Comparison of ENCODE assay signal across 17 cellular contexts in the genomic region with DNA sequence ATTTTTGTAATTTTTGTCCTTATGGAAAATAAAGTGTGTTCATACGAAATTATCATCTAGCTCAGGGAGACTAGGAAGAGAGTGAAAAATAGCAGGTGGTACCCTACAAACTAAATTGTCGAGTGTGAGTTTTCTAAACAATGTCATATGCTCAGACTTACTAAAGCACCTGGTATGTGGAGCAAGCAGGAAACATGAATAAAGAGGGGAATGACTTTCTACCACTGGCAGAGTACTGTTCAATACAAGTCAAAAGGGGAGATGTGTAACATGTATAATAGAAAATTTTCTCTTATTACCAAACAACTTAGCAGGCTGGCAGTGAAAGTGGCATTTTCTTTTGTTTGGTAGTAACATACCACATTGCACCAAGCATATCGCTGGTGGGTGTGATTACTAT. TPM values are rescaled to one million over a fixed set of nuclear protein-coding genes. Genes with fewer than 3 reads are reported as not detected.
A peak's percentile ranks its signal among the peaks of the same experiment; 100 is the strongest.
DNase-seq lines count a peak whose midpoint lies in the region; ATAC-seq, FAIRE-seq and TF ChIP-seq lines count a peak whose summit lies in the region.
"Had no signal": no experiment of that assay in that cellular context is flagged by ENCODE, and none has a peak within 500 bp of the region (broad histone marks: within the 10 kb centered on the region; RNA-seq: fewer than 3 reads in every experiment).

No MANE protein-coding gene starts in this region.

- intact Hi-C loops in right cardiac atrium (cut with DNase I) (no loop called here), heart right ventricle (cut with DNase I) (loop anchor here in 2 of 10 donors (5.0 to 10.0 kb wide), 2 partner anchors 55 to 642 kb away; no protein-coding TSS in a partner anchor), posterior cingulate gyrus (cut with DNase I) (no loop called here)

- ATAC-seq in right cardiac atrium (no peak), heart right ventricle (no peak), HG03521 (IDR thresholded peaks at IDR 0.05; ENCODE audit: unreplicated experiment) (no peak), GM18505 (IDR thresholded peaks at IDR 0.05; ENCODE audit: unreplicated experiment) (no peak)
- ATAC-seq: esophagus mucosa, PC-3 had no signal

- H3K4me3 ChIP-seq in right cardiac atrium (ENCODE audit: low read length) (no peak overlapping the region), heart right ventricle (no peak overlapping the region), keratinocyte (ENCODE audit: control insufficient read depth in 2 of 3, extremely low read depth in 1 of 3, insufficient read depth in 2 of 3, low read depth in 1 of 3, low read length in 3 of 3) (no peak overlapping the region)
- H3K4me3 ChIP-seq: testis had no signal

- H3K9me3 ChIP-seq in right cardiac atrium (ENCODE audit: control insufficient read depth, low read length) (no peaks in the 10 kb centered on the region), heart right ventricle (no peaks in the 10 kb centered on the region), keratinocyte (ENCODE audit: control insufficient read depth, low read depth, low read length) (no peaks in the 10 kb centered on the region)
- H3K9me3 ChIP-seq: testis had no signal

- peaks cover 4% of the 10 kb centered on the region for H3K9me1 ChIP-seq in keratinocyte (ENCODE audit: control insufficient read depth, extremely low read depth, insufficient read depth, low read length)

- peaks cover 2% of the 10 kb centered on the region for H4K20me1 ChIP-seq in keratinocyte (ENCODE audit: control insufficient read depth, extremely low read depth, insufficient read depth, low read length)

- DNase-seq in right cardiac atrium: no peak
- DNase-seq in heart right ventricle: no peak
- DNase-seq in amniotic epithelial cell (ENCODE audit: low read depth): peak; percentile 17
- DNase-seq in keratinocyte (ENCODE audit: low read depth, low spot score): no peak
- DNase-seq in NCI-H2029 treated with DMSO at 0.1 percent for 48 hours (lab: John Stamatoyannopoulos, UW): no peak
- no peak for DNase-seq in posterior cingulate gyrus
- DNase-seq: activated CD8-positive, alpha-beta memory T cell treated with anti-CD3 and anti-CD28 coated beads, Interleukin-2, amount 50 U/mL, for 48 hours; activated naive CD4-positive, alpha-beta T cell treated with anti-CD3 and anti-CD28 coated beads, Interleukin-2, amount 50 U/mL, for 16 hours; Calu3; MV-4-11; NCI-H510A; PC-3; testis had no signal

- peaks cover 0 to 20% (median 0%) of the 10 kb centered on the region in 9 donors for H3K36me3 ChIP-seq in heart right ventricle
- peaks cover 5 to 7% of the 10 kb centered on the region in 2 experiments for H3K36me3 ChIP-seq in keratinocyte (ENCODE audit: control insufficient read depth in 2 of 2, extremely low read depth in 1 of 2, insufficient read depth in 2 of 2, low read length in 2 of 2)

- TF ChIP-seq CTCF in heart right ventricle (IDR thresholded peaks at IDR 0.05) (no peak), keratinocyte (optimal IDR thresholded peaks at IDR 0.05 in 1 of 3, IDR thresholded peaks at IDR 0.05 in 1 of 3, conservative IDR thresholded peaks at IDR 0.05 in 1 of 3; ENCODE audit: extremely low read depth in 1 of 3, insufficient read depth in 2 of 3, low read length in 3 of 3) (no peak)

- WGBS in right cardiac atrium: 69% methylated on average over 3 of the region's 3 CpGs
- 82% methylated on average over 3 of the region's 3 CpGs for WGBS in heart right ventricle, 2 donors

- H3K4me1 ChIP-seq in right cardiac atrium (ENCODE audit: control insufficient read depth, insufficient read depth, low read length) (peaks cover 7% of the 10 kb centered on the region), heart right ventricle (peaks cover 0 to 68% (median 51%) of the 10 kb centered on the region in 9 donors), keratinocyte (ENCODE audit: control insufficient read depth, extremely low read depth, insufficient read depth, low read length) (peaks cover 9% of the 10 kb centered on the region)
- H3K4me1 ChIP-seq: testis had no signal

- dilution Hi-C loops in keratinocyte (cut with MboI; ENCODE audit: extremely low pct_ligation_motif_present, low sequenced_read_pairs): no loop called here

- H2AFZ ChIP-seq in keratinocyte (ENCODE audit: control insufficient read depth, low read length): no peak overlapping the region

- no peak overlapping the region for H3K4me2 ChIP-seq in keratinocyte (ENCODE audit: control insufficient read depth, extremely low read depth, insufficient read depth, low read depth, low read length)

- TF ChIP-seq POLR2A in GM18505 (IDR thresholded peaks at IDR 0.05; ENCODE audit: borderline replicate concordance, extremely low read depth, insufficient read depth, insufficient read length): no peak

- H3K9ac ChIP-seq in keratinocyte (ENCODE audit: control insufficient read depth, extremely low read depth, insufficient read depth, low read length): no peak overlapping the region

- no peaks in the 10 kb centered on the region for H3K27me3 ChIP-seq in right cardiac atrium (ENCODE audit: control insufficient read depth, insufficient read depth)
- no peaks in the 10 kb centered on the region for H3K27me3 ChIP-seq in heart right ventricle
- no peaks in the 10 kb centered on the region for H3K27me3 ChIP-seq in keratinocyte (ENCODE audit: control insufficient read depth, extremely low read depth, insufficient read depth, low read length)
- H3K27me3 ChIP-seq: testis had no signal

- peaks cover 12% of the 10 kb centered on the region for H3K79me2 ChIP-seq in keratinocyte (ENCODE audit: control insufficient read depth, insufficient read depth, low read length)

- peak; percentile 23 for FAIRE-seq in keratinocyte (lab: Jason Lieb, UNC)
- FAIRE-seq: HTR-8/SVneo had no signal

- H3K27ac ChIP-seq in right cardiac atrium (ENCODE audit: low read length) (peak overlapping the region; percentile 4), heart right ventricle (peak overlapping the region in 5 of 10 donors; percentile 27 to 74 (median 65)), keratinocyte (ENCODE audit: control insufficient read depth, insufficient read depth, low read length) (no peak overlapping the region)
- H3K27ac ChIP-seq: testis had no signal

RNA-seq across cellular contexts. Expression of a gene that starts 36.1 kb away (rescaled TPM):
- 10 to 100 TPM; 52.9 to 65.7 (median 59.5) TPM for total RNA-seq in right cardiac atrium
- 43.8 TPM for polyA plus RNA-seq in right cardiac atrium
- total RNA-seq in heart right ventricle: 10 to 100 TPM; 43.2 to 62.2 (median 52.0) TPM
- 100 to 1,000 TPM in 1 of 2 donors, 10 to 100 TPM in 1; 42.2 to 104 TPM for polyA plus RNA-seq in heart right ventricle
- polyA plus RNA-seq in keratinocyte: 31.5 to 40.5 TPM (median 37.0 TPM) in 3 replicates
- 26.5 TPM for polyA plus RNA-seq in keratinocyte (2011; ENCODE audit: low read depth)
- polyA plus RNA-seq in keratinocyte (2011; cell fraction: cytosol; rRNA removed): 29.5 and 31.1 TPM in 2 replicates
- polyA plus RNA-seq in keratinocyte (2011; cell fraction: nucleus; rRNA removed): 32.0 and 36.2 TPM in 2 replicates
- polyA plus RNA-seq in keratinocyte (2012; ENCODE audit: low replicate concordance): 39.6 and 62.0 TPM in 2 replicates
- 18.0 to 36.6 TPM (median 32.0 TPM) in 3 replicates for polyA minus RNA-seq in keratinocyte
- polyA minus RNA-seq in keratinocyte (2011; cell fraction: cytosol; rRNA and poly(A)+ RNA removed): 32.0 TPM
- 12.5 and 18.8 TPM in 2 replicates for polyA minus RNA-seq in keratinocyte (2011; cell fraction: nucleus; rRNA and poly(A)+ RNA removed)
